30 cellular contexts compared by ENCODE assay signal in genomic region chr11:126546694-126547093, GRCh38.
"Had no signal": no experiment of that assay in that cellular context is flagged by ENCODE, and none has a peak within 500 bp of the region (broad histone marks: within the 10 kb centered on the region; RNA-seq: fewer than 3 reads in every experiment).

No MANE protein-coding gene starts in this region.

- H3K4me2 ChIP-seq: PC-9 had no signal

- H3K9me3 ChIP-seq: ascending aorta, body of pancreas had no signal

- H3K4me1 ChIP-seq: ascending aorta had no signal

- H2AFZ ChIP-seq: PC-9 had no signal

- H3K4me3 ChIP-seq: ascending aorta, body of pancreas, PC-9 had no signal

- ATAC-seq: activated CD4-positive, alpha-beta T cell treated with anti-CD3 and anti-CD28 coated beads for 36 hours; activated CD4-positive, CD25-positive, alpha-beta regulatory T cell treated with anti-CD3 and anti-CD28 coated beads, Interleukin-2, amount 50 U/mL, for 24 hours; activated CD8-positive, alpha-beta T cell treated with anti-CD3 and anti-CD28 coated beads, Interleukin-2, amount 10 ng/mL, durations not matched to agents 7 days and 5 days; body of pancreas; Right ventricle myocardium inferior; WTC11 had no signal

- H3K27ac ChIP-seq: ascending aorta, body of pancreas, PC-9, RWPE1 had no signal

- DNase-seq: activated CD4-positive, alpha-beta T cell treated with anti-CD3 and anti-CD28 coated beads for 36 hours; activated CD4-positive, alpha-beta T cell treated with anti-CD3 and anti-CD28 coated beads, Interleukin-2, amount 10 ng/mL, durations not matched to agents 7 days and 5 days; activated CD4-positive, alpha-beta T cell treated with anti-CD3 and anti-CD28 coated beads, Interleukin-2, amount 50 U/mL, for 48 hours; activated CD8-positive, alpha-beta T cell treated with anti-CD3 and anti-CD28 coated beads, Interleukin-2, amount 10 ng/mL, durations not matched to agents 7 days and 5 days; activated gamma-delta T cell; activated naive CD4-positive, alpha-beta T cell treated with Interleukin-2 at 50 U/mL for 16 hours; activated naive CD8-positive, alpha-beta T cell treated with anti-CD3 and anti-CD28 coated beads, Interleukin-2, amount 10 ng/mL, durations not matched to agents 7 days and 5 days; activated T-cell treated with anti-CD3 and anti-CD28 coated beads, Interleukin-2, amount 50 U/mL, for 24 hours; amygdala; body of pancreas; central memory CD4-positive, alpha-beta T cell; NCI-H1092 treated with DMSO at 0.1 percent for 48 hours; NCI-H1417; NCI-H1694; NCI-H2029; NCI-H2171; NCI-H510A; NCI-H526; NCI-H748 treated with DMSO at 0.1 percent for 48 hours; SIG-M5; T-helper 1 cell; T-helper 2 cell; T1000 had no signal

- H3K36me3 ChIP-seq: ascending aorta had no signal

- FAIRE-seq: bronchial epithelial cell had no signal

- H3K27me3 ChIP-seq: ascending aorta, body of pancreas had no signal
